Comparison of ENCODE assay signal across 17 cellular contexts in the genomic region with DNA sequence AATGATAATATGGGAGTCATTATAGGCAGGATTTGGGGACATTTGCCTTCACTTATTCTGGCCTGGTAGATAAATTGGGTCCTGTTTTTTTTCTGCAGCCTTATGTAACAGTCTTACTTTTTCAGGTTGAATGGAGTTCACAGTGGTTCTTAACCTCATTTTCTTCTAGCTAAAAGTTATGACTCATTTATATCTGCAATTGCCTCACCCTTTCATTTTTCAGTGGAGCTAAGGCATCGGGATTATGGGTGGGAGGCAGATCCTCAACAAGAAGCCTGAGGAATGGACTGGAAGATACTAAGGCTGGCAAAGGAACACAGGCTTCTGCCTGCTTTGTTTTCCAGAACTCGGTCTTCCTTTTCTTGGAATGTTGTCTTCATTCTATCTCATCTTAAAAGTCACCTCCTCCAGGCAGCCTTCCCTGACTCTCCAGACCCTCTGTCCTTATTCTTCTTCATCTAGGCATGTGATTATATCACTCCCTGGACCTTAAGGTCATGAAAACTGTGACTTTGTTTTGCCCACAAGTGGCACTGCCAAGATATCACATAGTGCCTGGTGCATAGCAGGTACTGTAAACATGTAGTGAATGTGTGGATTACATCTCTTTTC. TPM values are rescaled to one million over a fixed set of nuclear protein-coding genes. Genes with fewer than 3 reads are reported as not detected.
A peak's percentile ranks its signal among the peaks of the same experiment; 100 is the strongest.
DNase-seq lines count a peak whose midpoint lies in the region; ATAC-seq lines count a peak whose summit lies in the region.
"Had no signal": no experiment of that assay in that cellular context is flagged by ENCODE, and none has a peak within 500 bp of the region (broad histone marks: within the 10 kb centered on the region; RNA-seq: fewer than 3 reads in every experiment).

No MANE protein-coding gene starts in this region.

- no peaks in the 10 kb centered on the region for H3K36me3 ChIP-seq in SJCRH30

- no peak overlapping the region for H3K27ac ChIP-seq in SJCRH30
- H3K27ac ChIP-seq: coronary artery, testis had no signal

- DNase-seq in EL (peak; percentile 40), astrocyte of the hippocampus (ENCODE audit: low read depth, low spot score) (peak; percentile 33), kidney tubule cell (ENCODE audit: low spot score) (peak; percentile 33), SJCRH30 (no peak), SK-N-DZ (ENCODE audit: low spot score) (no peak), globus pallidus (ENCODE audit: low spot score) (no peak)
- DNase-seq: activated naive CD8-positive, alpha-beta T cell treated with anti-CD3 and anti-CD28 coated beads for 36 hours; kidney; naive thymus-derived CD8-positive, alpha-beta T cell; NCI-H1105 treated with DMSO at 0.1 percent for 48 hours; NCI-H524; small intestine; testis had no signal

- no peaks in the 10 kb centered on the region for H3K9me3 ChIP-seq in SJCRH30 (replicated peaks)
- H3K9me3 ChIP-seq: testis had no signal

- H3K4me3 ChIP-seq in SJCRH30, result no peak overlapping the region
- H3K4me3 ChIP-seq: coronary artery, testis had no signal

- H3K27me3 ChIP-seq in SJCRH30, result no peaks in the 10 kb centered on the region
- H3K27me3 ChIP-seq: testis had no signal

- H3K4me1 ChIP-seq in SJCRH30, result no peaks in the 10 kb centered on the region
- H3K4me1 ChIP-seq: testis had no signal

- peak; percentile 42 for ATAC-seq in HG03442 (IDR thresholded peaks at IDR 0.05; ENCODE audit: unreplicated experiment)
- ATAC-seq in HG03159 (IDR thresholded peaks at IDR 0.05; ENCODE audit: unreplicated experiment), result no peak
- ATAC-seq: naive thymus-derived CD8-positive, alpha-beta T cell; Right ventricle myocardium inferior had no signal

RNA-seq across cellular contexts. Expression of a gene that starts 41.0 kb away (rescaled TPM):
- total RNA-seq in SJCRH30 (2014; rRNA removed; shearing (Covaris generic)), result 140 and 168 TPM in 2 replicates
- 49.5 and 52.5 TPM in 2 replicates for polyA plus RNA-seq in SK-N-DZ (2014; cell fraction: cytosol; rRNA removed)
- 28.1 and 29.8 TPM in 2 replicates for polyA plus RNA-seq in SK-N-DZ (2014; cell fraction: nucleus; rRNA removed)

Comparison
In these comparisons a context has a peak if more than half of its experiments do, and no peak if none do; other contexts are left out.
1. DNase-seq: peak in EL (single experiment), astrocyte of the hippocampus (single experiment) and kidney tubule cell (single experiment); none in SJCRH30 (0 of 2), SK-N-DZ (single experiment) and globus pallidus (single experiment).